Comparison of ENCODE assay signal across 1 cellular context in genomic region chr11:95556342-95557151, GRCh38.
TF ChIP-seq lines count a peak whose summit lies in the region.

No MANE protein-coding gene starts in this region.

TF ChIP-seq in GM12878, 131 proteins besides CTCF, POLR2A, EP300 and RAD21 (continued from another document and continues in another):
- 0 out of 4 replicates have a peak, but pooled peaks of 1 of the 2 experiments have one; percentile 45 for TF ChIP-seq CEBPB (IDR thresholded peaks at IDR 0.05; ENCODE audit: borderline replicate concordance in 1 of 2, low read depth in 2 of 2, low read length in 2 of 2)
- TF ChIP-seq RFX5 (IDR thresholded peaks at IDR 0.05; ENCODE audit: low read depth, low read length): no peak
- no peak; the same call in 1 of the 2 replicates for TF ChIP-seq SMC3 (IDR thresholded peaks at IDR 0.05; ENCODE audit: borderline replicate concordance, low read length)
- 0 out of 2 replicates have a peak, but pooled peaks have one; percentile 76 for TF ChIP-seq JUND (IDR thresholded peaks at IDR 0.05; ENCODE audit: low read depth, low read length)
- no peak for TF ChIP-seq ZZZ3 (IDR thresholded peaks at IDR 0.05; ENCODE audit: control insufficient read depth, insufficient read length, low read depth)
- TF ChIP-seq, protein P1, sequence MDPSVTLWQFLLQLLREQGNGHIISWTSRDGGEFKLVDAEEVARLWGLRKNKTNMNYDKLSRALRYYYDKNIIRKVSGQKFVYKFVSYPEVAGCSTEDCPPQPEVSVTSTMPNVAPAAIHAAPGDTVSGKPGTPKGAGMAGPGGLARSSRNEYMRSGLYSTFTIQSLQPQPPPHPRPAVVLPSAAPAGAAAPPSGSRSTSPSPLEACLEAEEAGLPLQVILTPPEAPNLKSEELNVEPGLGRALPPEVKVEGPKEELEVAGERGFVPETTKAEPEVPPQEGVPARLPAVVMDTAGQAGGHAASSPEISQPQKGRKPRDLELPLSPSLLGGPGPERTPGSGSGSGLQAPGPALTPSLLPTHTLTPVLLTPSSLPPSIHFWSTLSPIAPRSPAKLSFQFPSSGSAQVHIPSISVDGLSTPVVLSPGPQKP (IDR thresholded peaks at IDR 0.05; ENCODE audit: low read depth, low read length): no peak
- 0 out of 2 replicates have a peak, but pooled peaks have one; percentile 37 for TF ChIP-seq ZNF217 (IDR thresholded peaks at IDR 0.05)
- TF ChIP-seq EGR1 (IDR thresholded peaks at IDR 0.05; ENCODE audit: borderline replicate concordance in 1 of 2, low read depth in 2 of 2, low read length in 2 of 2): no peak
- 0 out of 2 replicates have a peak, but pooled peaks have one; percentile 24 for TF ChIP-seq TAF1 (IDR thresholded peaks at IDR 0.05; ENCODE audit: borderline replicate concordance, low read depth, low read length)
- TF ChIP-seq, protein P2, sequence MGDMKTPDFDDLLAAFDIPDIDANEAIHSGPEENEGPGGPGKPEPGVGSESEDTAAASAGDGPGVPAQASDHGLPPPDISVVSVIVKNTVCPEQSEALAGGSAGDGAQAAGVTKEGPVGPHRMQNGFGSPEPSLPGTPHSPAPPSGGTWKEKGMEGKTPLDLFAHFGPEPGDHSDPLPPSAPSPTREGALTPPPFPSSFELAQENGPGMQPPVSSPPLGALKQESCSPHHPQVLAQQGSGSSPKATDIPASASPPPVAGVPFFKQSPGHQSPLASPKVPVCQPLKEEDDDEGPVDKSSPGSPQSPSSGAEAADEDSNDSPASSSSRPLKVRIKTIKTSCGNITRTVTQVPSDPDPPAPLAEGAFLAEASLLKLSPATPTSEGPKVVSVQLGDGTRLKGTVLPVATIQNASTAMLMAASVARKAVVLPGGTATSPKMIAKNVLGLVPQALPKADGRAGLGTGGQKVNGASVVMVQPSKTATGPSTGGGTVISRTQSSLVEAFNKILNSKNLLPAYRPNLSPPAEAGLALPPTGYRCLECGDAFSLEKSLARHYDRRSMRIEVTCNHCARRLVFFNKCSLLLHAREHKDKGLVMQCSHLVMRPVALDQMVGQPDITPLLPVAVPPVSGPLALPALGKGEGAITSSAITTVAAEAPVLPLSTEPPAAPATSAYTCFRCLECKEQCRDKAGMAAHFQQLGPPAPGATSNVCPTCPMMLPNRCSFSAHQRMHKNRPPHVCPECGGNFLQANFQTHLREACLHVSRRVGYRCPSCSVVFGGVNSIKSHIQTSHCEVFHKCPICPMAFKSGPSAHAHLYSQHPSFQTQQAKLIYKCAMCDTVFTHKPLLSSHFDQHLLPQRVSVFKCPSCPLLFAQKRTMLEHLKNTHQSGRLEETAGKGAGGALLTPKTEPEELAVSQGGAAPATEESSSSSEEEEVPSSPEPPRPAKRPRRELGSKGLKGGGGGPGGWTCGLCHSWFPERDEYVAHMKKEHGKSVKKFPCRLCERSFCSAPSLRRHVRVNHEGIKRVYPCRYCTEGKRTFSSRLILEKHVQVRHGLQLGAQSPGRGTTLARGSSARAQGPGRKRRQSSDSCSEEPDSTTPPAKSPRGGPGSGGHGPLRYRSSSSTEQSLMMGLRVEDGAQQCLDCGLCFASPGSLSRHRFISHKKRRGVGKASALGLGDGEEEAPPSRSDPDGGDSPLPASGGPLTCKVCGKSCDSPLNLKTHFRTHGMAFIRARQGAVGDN (IDR thresholded peaks at IDR 0.05): no peak
- TF ChIP-seq CBX5 (IDR thresholded peaks at IDR 0.05; ENCODE audit: low read depth): 0 out of 2 replicates have a peak, but pooled peaks have one; percentile 33
- TF ChIP-seq SIX5 (IDR thresholded peaks at IDR 0.05; ENCODE audit: low read depth, low read length, severe bottlenecking): no peak
- TF ChIP-seq BCL11A (IDR thresholded peaks at IDR 0.05; ENCODE audit: low read depth, low read length): peak; percentile 87
- TF ChIP-seq BMI1 (IDR thresholded peaks at IDR 0.05; ENCODE audit: borderline replicate concordance): no peak; the same call in 1 of the 2 replicates
- TF ChIP-seq LARP7 (IDR thresholded peaks at IDR 0.05): no peak
- no peak for TF ChIP-seq TCF12 (IDR thresholded peaks at IDR 0.05; ENCODE audit: low read depth, low read length)
- 0 out of 4 replicates have a peak, but pooled peaks of 1 of the 2 experiments have one; percentile 16 for TF ChIP-seq SRF (IDR thresholded peaks at IDR 0.05; ENCODE audit: low read depth in 2 of 2, low read length in 2 of 2)
- peak; percentile 85 to 90 for TF ChIP-seq IKZF2 (IDR thresholded peaks at IDR 0.05)
- peak; percentile 74; the same call in 1 of the 2 replicates for TF ChIP-seq PML (IDR thresholded peaks at IDR 0.05; ENCODE audit: low read length)
- no peak for TF ChIP-seq ZNF207 (IDR thresholded peaks at IDR 0.05; ENCODE audit: borderline replicate concordance)
- 0 out of 2 replicates have a peak, but pooled peaks have one; percentile 18 for TF ChIP-seq CHD4 (IDR thresholded peaks at IDR 0.05)
- TF ChIP-seq TCF7 (IDR thresholded peaks at IDR 0.05; ENCODE audit: borderline replicate concordance): peak; percentile 75
- TF ChIP-seq ATF2 (IDR thresholded peaks at IDR 0.05; ENCODE audit: low read length): peak; percentile 91
- TF ChIP-seq GABPA (IDR thresholded peaks at IDR 0.05; ENCODE audit: low read depth): peak; percentile 72
- TF ChIP-seq MYB (IDR thresholded peaks at IDR 0.05; ENCODE audit: borderline replicate concordance, low read depth, low read length): no peak
- TF ChIP-seq BACH1 (IDR thresholded peaks at IDR 0.05; ENCODE audit: borderline replicate concordance): peak; percentile 25; the same call in 1 of the 2 replicates
- TF ChIP-seq, protein P3, sequence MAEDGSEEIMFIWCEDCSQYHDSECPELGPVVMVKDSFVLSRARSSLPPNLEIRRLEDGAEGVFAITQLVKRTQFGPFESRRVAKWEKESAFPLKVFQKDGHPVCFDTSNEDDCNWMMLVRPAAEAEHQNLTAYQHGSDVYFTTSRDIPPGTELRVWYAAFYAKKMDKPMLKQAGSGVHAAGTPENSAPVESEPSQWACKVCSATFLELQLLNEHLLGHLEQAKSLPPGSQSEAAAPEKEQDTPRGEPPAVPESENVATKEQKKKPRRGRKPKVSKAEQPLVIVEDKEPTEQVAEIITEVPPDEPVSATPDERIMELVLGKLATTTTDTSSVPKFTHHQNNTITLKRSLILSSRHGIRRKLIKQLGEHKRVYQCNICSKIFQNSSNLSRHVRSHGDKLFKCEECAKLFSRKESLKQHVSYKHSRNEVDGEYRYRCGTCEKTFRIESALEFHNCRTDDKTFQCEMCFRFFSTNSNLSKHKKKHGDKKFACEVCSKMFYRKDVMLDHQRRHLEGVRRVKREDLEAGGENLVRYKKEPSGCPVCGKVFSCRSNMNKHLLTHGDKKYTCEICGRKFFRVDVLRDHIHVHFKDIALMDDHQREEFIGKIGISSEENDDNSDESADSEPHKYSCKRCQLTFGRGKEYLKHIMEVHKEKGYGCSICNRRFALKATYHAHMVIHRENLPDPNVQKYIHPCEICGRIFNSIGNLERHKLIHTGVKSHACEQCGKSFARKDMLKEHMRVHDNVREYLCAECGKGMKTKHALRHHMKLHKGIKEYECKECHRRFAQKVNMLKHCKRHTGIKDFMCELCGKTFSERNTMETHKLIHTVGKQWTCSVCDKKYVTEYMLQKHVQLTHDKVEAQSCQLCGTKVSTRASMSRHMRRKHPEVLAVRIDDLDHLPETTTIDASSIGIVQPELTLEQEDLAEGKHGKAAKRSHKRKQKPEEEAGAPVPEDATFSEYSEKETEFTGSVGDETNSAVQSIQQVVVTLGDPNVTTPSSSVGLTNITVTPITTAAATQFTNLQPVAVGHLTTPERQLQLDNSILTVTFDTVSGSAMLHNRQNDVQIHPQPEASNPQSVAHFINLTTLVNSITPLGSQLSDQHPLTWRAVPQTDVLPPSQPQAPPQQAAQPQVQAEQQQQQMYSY (CRISPR knock-in tag; IDR thresholded peaks at IDR 0.05): no peak
- TF ChIP-seq ZBED1 (IDR thresholded peaks at IDR 0.05; ENCODE audit: borderline replicate concordance): no peak; the same call in 1 of the 2 replicates
- TF ChIP-seq NBN (IDR thresholded peaks at IDR 0.05): peak; percentile 51; the same call in 1 of the 2 replicates
- no peak for TF ChIP-seq HCFC1 (IDR thresholded peaks at IDR 0.05; ENCODE audit: low read length)
- TF ChIP-seq, protein P4, sequence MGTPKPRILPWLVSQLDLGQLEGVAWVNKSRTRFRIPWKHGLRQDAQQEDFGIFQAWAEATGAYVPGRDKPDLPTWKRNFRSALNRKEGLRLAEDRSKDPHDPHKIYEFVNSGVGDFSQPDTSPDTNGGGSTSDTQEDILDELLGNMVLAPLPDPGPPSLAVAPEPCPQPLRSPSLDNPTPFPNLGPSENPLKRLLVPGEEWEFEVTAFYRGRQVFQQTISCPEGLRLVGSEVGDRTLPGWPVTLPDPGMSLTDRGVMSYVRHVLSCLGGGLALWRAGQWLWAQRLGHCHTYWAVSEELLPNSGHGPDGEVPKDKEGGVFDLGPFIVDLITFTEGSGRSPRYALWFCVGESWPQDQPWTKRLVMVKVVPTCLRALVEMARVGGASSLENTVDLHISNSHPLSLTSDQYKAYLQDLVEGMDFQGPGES (IDR thresholded peaks at IDR 0.05): no peak
- no peak for TF ChIP-seq YY1 (IDR thresholded peaks at IDR 0.05; ENCODE audit: low read depth, low read length)
- TF ChIP-seq WRNIP1 (IDR thresholded peaks at IDR 0.05; ENCODE audit: borderline replicate concordance, low read depth, low read length): no peak
- no peak for TF ChIP-seq HDAC6 (IDR thresholded peaks at IDR 0.05; ENCODE audit: unreplicated experiment)
- TF ChIP-seq EZH2 (IDR thresholded peaks at IDR 0.05; ENCODE audit: borderline replicate concordance, control insufficient read depth, low read depth, low read length): no peak
- TF ChIP-seq CREM (IDR thresholded peaks at IDR 0.05; ENCODE audit: low read depth): peak; percentile 87
- TF ChIP-seq PAX5 (IDR thresholded peaks at IDR 0.05; ENCODE audit: borderline replicate concordance, low read depth, low read length): peak; percentile 54; the same call in 1 of the 2 replicates
- no peak for TF ChIP-seq SREBF2 (IDR thresholded peaks at IDR 0.05; ENCODE audit: low read length)
- TF ChIP-seq, protein P5, sequence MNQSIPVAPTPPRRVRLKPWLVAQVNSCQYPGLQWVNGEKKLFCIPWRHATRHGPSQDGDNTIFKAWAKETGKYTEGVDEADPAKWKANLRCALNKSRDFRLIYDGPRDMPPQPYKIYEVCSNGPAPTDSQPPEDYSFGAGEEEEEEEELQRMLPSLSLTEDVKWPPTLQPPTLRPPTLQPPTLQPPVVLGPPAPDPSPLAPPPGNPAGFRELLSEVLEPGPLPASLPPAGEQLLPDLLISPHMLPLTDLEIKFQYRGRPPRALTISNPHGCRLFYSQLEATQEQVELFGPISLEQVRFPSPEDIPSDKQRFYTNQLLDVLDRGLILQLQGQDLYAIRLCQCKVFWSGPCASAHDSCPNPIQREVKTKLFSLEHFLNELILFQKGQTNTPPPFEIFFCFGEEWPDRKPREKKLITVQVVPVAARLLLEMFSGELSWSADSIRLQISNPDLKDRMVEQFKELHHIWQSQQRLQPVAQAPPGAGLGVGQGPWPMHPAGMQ (IDR thresholded peaks at IDR 0.05; ENCODE audit: borderline replicate concordance): no peak
- TF ChIP-seq YBX1 (IDR thresholded peaks at IDR 0.05): no peak
- TF ChIP-seq NR2F1 (conservative IDR thresholded peaks at IDR 0.05): peak; percentile 49; the same call in 1 of the 2 replicates
- TF ChIP-seq RUNX3 (IDR thresholded peaks at IDR 0.05; ENCODE audit: low read length): peak; percentile 90
- TF ChIP-seq KAT2A (conservative IDR thresholded peaks at IDR 0.05; ENCODE audit: control insufficient read depth, low read depth, low read length): no peak
- peak; percentile 72; the same call in 1 of the 2 replicates for TF ChIP-seq CREB1 (IDR thresholded peaks at IDR 0.05; ENCODE audit: low read depth)
- peak; percentile 68; the same call in 1 of the 3 replicates for TF ChIP-seq POU2F2 (IDR thresholded peaks at IDR 0.05; ENCODE audit: borderline replicate concordance, low read depth, low read length)
- TF ChIP-seq DPF2 (IDR thresholded peaks at IDR 0.05): peak; percentile 96
- TF ChIP-seq, protein P6, sequence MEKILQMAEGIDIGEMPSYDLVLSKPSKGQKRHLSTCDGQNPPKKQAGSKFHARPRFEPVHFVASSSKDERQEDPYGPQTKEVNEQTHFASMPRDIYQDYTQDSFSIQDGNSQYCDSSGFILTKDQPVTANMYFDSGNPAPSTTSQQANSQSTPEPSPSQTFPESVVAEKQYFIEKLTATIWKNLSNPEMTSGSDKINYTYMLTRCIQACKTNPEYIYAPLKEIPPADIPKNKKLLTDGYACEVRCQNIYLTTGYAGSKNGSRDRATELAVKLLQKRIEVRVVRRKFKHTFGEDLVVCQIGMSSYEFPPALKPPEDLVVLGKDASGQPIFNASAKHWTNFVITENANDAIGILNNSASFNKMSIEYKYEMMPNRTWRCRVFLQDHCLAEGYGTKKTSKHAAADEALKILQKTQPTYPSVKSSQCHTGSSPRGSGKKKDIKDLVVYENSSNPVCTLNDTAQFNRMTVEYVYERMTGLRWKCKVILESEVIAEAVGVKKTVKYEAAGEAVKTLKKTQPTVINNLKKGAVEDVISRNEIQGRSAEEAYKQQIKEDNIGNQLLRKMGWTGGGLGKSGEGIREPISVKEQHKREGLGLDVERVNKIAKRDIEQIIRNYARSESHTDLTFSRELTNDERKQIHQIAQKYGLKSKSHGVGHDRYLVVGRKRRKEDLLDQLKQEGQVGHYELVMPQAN (conservative IDR thresholded peaks at IDR 0.05): no peak; the same call in 1 of the 2 replicates
- TF ChIP-seq E2F4 (IDR thresholded peaks at IDR 0.05; ENCODE audit: low read depth, low read length): no peak
- no peak for TF ChIP-seq SIN3A (IDR thresholded peaks at IDR 0.05; ENCODE audit: low read depth, low read length)
- no peak for TF ChIP-seq SUZ12 (IDR thresholded peaks at IDR 0.05; ENCODE audit: unreplicated experiment)
- TF ChIP-seq USF1 (IDR thresholded peaks at IDR 0.05; ENCODE audit: borderline replicate concordance, extremely low read length, insufficient read depth, low read depth, low read length): no peak
- no peak for TF ChIP-seq CBX3 (IDR thresholded peaks at IDR 0.05; ENCODE audit: borderline replicate concordance, low read depth)
